Comparison of ENCODE assay signal across 18 cellular contexts in genomic region chr2:164803772-164804466, GRCh38. TPM values are rescaled to one million over a fixed set of nuclear protein-coding genes. Genes with fewer than 3 reads are reported as not detected.
DNase-seq lines count a peak whose midpoint lies in the region; ATAC-seq, FAIRE-seq and TF ChIP-seq lines count a peak whose summit lies in the region.
"Had no signal": no experiment of that assay in that cellular context is flagged by ENCODE, and none has a peak within 500 bp of the region (broad histone marks: within the 10 kb centered on the region; RNA-seq: fewer than 3 reads in every experiment).

No MANE protein-coding gene starts in this region.

- H3K27me3 ChIP-seq in GM23248 (replicated peaks; ENCODE audit: insufficient read depth), result no peaks in the 10 kb centered on the region
- no peaks in the 10 kb centered on the region for H3K27me3 ChIP-seq in astrocyte (ENCODE audit: insufficient read depth, low read length)
- no peaks in the 10 kb centered on the region for H3K27me3 ChIP-seq in smooth muscle cell (ENCODE audit: low read depth)

- H3F3A ChIP-seq in GM23248 (ENCODE audit: insufficient read depth) (no peaks in the 10 kb centered on the region), smooth muscle cell (ENCODE audit: low read depth) (peaks cover 2% of the 10 kb centered on the region)

- H3K9ac ChIP-seq in GM23248, result 0 out of 2 replicates have a peak overlapping the region, but pooled peaks have one; percentile 15
- H3K9ac ChIP-seq in astrocyte (ENCODE audit: low read length), result no peak overlapping the region
- H3K9ac ChIP-seq in smooth muscle cell (ENCODE audit: low read depth), result no peak overlapping the region

- no peak overlapping the region for H3K4me3 Mint-ChIP-seq in astrocyte (ENCODE audit: unreplicated experiment)
- H3K4me3 Mint-ChIP-seq: activated CD4-positive, alpha-beta T cell treated with anti-CD3 and anti-CD28 coated beads for 36 hours; activated naive CD8-positive, alpha-beta T cell treated with anti-CD3 and anti-CD28 coated beads, Interleukin-2, amount 50 U/mL, for 24 hours; activated T-cell treated with anti-CD3 and anti-CD28 coated beads, Interleukin-2, amount 50 U/mL, for 24 hours; CD8-positive, alpha-beta T cell; dendritic cell treated with granulocyte-macrophage colony-stimulating factor and Interleukin-4, amounts not matched to agents 40 ng/mL and 50 ng/mL, for 4 days; T-cell had no signal

- H3K4me1 ChIP-seq in GM23248 (ENCODE audit: insufficient read depth) (peaks cover 29% of the 10 kb centered on the region), astrocyte (ENCODE audit: insufficient read depth, low read length) (no peaks in the 10 kb centered on the region), smooth muscle cell (ENCODE audit: low read depth) (peaks cover 3% of the 10 kb centered on the region)
- H3K4me1 ChIP-seq: psoas muscle had no signal

- peak; percentile 42 for ATAC-seq in left ventricle myocardium superior
- no peak for ATAC-seq in HG02623 (IDR thresholded peaks at IDR 0.05; ENCODE audit: unreplicated experiment)
- ATAC-seq in GM19463 (IDR thresholded peaks at IDR 0.05; ENCODE audit: unreplicated experiment), result no peak
- ATAC-seq: activated CD4-positive, alpha-beta T cell treated with anti-CD3 and anti-CD28 coated beads for 36 hours; activated naive CD8-positive, alpha-beta T cell treated with anti-CD3 and anti-CD28 coated beads, Interleukin-2, amount 50 U/mL, for 24 hours; CD8-positive, alpha-beta T cell; psoas muscle; T-cell had no signal

- H2AFZ ChIP-seq in GM23248, result peak overlapping the region; percentile 55
- no peak overlapping the region for H2AFZ ChIP-seq in astrocyte (ENCODE audit: low read depth, low read length)
- H2AFZ ChIP-seq in smooth muscle cell (ENCODE audit: low read depth), result peak overlapping the region; percentile 77

- H3K4me1 Mint-ChIP-seq in astrocyte (ENCODE audit: low read depth, unreplicated experiment), result peaks cover 9% of the 10 kb centered on the region
- H3K4me1 Mint-ChIP-seq: activated CD4-positive, alpha-beta T cell treated with anti-CD3 and anti-CD28 coated beads for 36 hours had no signal

- H3K79me2 ChIP-seq in GM23248 (ENCODE audit: insufficient read depth) (no peaks in the 10 kb centered on the region), astrocyte (ENCODE audit: insufficient read depth, low read length) (no peaks in the 10 kb centered on the region), smooth muscle cell (ENCODE audit: low read depth) (peaks cover 4% of the 10 kb centered on the region)

- WGBS in GM23248 (ENCODE audit: low coverage in 1 of 2, low lambda C conversion rate in 2 of 2, missing lambda C conversion rate in 2 of 2), 2 experiments, result 37 to 44% methylated on average over 4 of the region's 4 CpGs
- WGBS in smooth muscle cell (ENCODE audit: low lambda C conversion rate), result 44% methylated on average over 4 of the region's 4 CpGs

- H3K4me2 ChIP-seq in GM23248 (ENCODE audit: unreplicated experiment) (no peak overlapping the region), astrocyte (ENCODE audit: low read length) (no peak overlapping the region), smooth muscle cell (peak overlapping the region; percentile 61)

- TF ChIP-seq CTCF in astrocyte (IDR thresholded peaks at IDR 0.05; ENCODE audit: insufficient read depth, low read depth, low read length) (no peak), smooth muscle cell (IDR thresholded peaks at IDR 0.05; ENCODE audit: borderline replicate concordance, insufficient read depth, poor library complexity, severe bottlenecking) (no peak)

- H3K27ac ChIP-seq in GM23248 (peak overlapping the region; percentile 26), astrocyte (ENCODE audit: low read depth, low read length) (no peak overlapping the region), smooth muscle cell (ENCODE audit: low read depth) (peak overlapping the region; percentile 70)
- H3K27ac ChIP-seq: psoas muscle had no signal

- H3K4me3 ChIP-seq in GM23248, result no peak overlapping the region
- H3K4me3 ChIP-seq in astrocyte (ENCODE audit: insufficient read depth, low read depth, low read length), result no peak overlapping the region
- H3K4me3 ChIP-seq in smooth muscle cell, result no peak overlapping the region
- H3K4me3 ChIP-seq: psoas muscle had no signal

- peak overlapping the region; percentile 81 for H3K27ac Mint-ChIP-seq in astrocyte (ENCODE audit: unreplicated experiment)
- H3K27ac Mint-ChIP-seq: activated CD4-positive, alpha-beta T cell treated with anti-CD3 and anti-CD28 coated beads for 36 hours; activated naive CD8-positive, alpha-beta T cell treated with anti-CD3 and anti-CD28 coated beads, Interleukin-2, amount 50 U/mL, for 24 hours; activated T-cell treated with anti-CD3 and anti-CD28 coated beads, Interleukin-2, amount 50 U/mL, for 24 hours; CD8-positive, alpha-beta T cell; dendritic cell treated with granulocyte-macrophage colony-stimulating factor and Interleukin-4, amounts not matched to agents 40 ng/mL and 50 ng/mL, for 4 days; T-cell had no signal

- no peaks in the 10 kb centered on the region for H3K9me3 Mint-ChIP-seq in astrocyte (ENCODE audit: unreplicated experiment)
- H3K9me3 Mint-ChIP-seq: activated naive CD8-positive, alpha-beta T cell treated with anti-CD3 and anti-CD28 coated beads, Interleukin-2, amount 50 U/mL, for 24 hours; activated T-cell treated with anti-CD3 and anti-CD28 coated beads, Interleukin-2, amount 50 U/mL, for 24 hours; CD8-positive, alpha-beta T cell; dendritic cell treated with granulocyte-macrophage colony-stimulating factor and Interleukin-4, amounts not matched to agents 40 ng/mL and 50 ng/mL, for 4 days; T-cell had no signal

- intact Hi-C loops in left ventricle myocardium superior (cut with micrococcal nuclease), result no loop called here

- H3K9me3 ChIP-seq in GM23248 (ENCODE audit: low read depth), result no peaks in the 10 kb centered on the region
- H3K9me3 ChIP-seq in astrocyte (ENCODE audit: insufficient read depth, low read depth, low read length), result no peaks in the 10 kb centered on the region
- H3K9me3 ChIP-seq in smooth muscle cell (replicated peaks; ENCODE audit: low read depth), result no peaks in the 10 kb centered on the region
- H3K9me3 ChIP-seq: psoas muscle had no signal

- peak; percentile 66 for DNase-seq in GM23248
- DNase-seq in astrocyte (ENCODE audit: low read depth), result no peak
- DNase-seq in left ventricle myocardium superior, result no peak
- DNase-seq in smooth muscle cell (lab: John Stamatoyannopoulos, UW; ENCODE audit: unreplicated experiment), result no peak
- no peak for DNase-seq in NCI-H2107 treated with DMSO at 0.1 percent for 48 hours (lab: John Stamatoyannopoulos, UW; ENCODE audit: unreplicated experiment)
- DNase-seq: activated CD4-positive, alpha-beta T cell treated with anti-CD3 and anti-CD28 coated beads for 36 hours; activated naive CD8-positive, alpha-beta T cell treated with anti-CD3 and anti-CD28 coated beads, Interleukin-2, amount 50 U/mL, for 24 hours; activated T-cell treated with anti-CD3 and anti-CD28 coated beads, Interleukin-2, amount 50 U/mL, for 24 hours; CD8-positive, alpha-beta T cell; GF-D8; islet precursor cell; NCI-H1417; psoas muscle; T-cell had no signal

- H3K36me3 ChIP-seq in GM23248 (ENCODE audit: low read depth) (no peaks in the 10 kb centered on the region), astrocyte (ENCODE audit: insufficient read depth, low read length) (no peaks in the 10 kb centered on the region), smooth muscle cell (ENCODE audit: low read depth) (no peaks in the 10 kb centered on the region)

- no peaks in the 10 kb centered on the region for H3K36me3 Mint-ChIP-seq in astrocyte (ENCODE audit: low read depth, unreplicated experiment)
- H3K36me3 Mint-ChIP-seq: CD8-positive, alpha-beta T cell; T-cell had no signal

- no peaks in the 10 kb centered on the region for H4K20me1 ChIP-seq in GM23248 (ENCODE audit: insufficient read depth)
- no peaks in the 10 kb centered on the region for H4K20me1 ChIP-seq in astrocyte (ENCODE audit: insufficient read depth, low read length)
- no peaks in the 10 kb centered on the region for H4K20me1 ChIP-seq in smooth muscle cell (ENCODE audit: low read depth)

- peak; percentile 17 for FAIRE-seq in astrocyte (lab: Jason Lieb, UNC)
- FAIRE-seq: GM19239 had no signal

- no peaks in the 10 kb centered on the region for H3K9me2 ChIP-seq in GM23248 (ENCODE audit: insufficient read depth)

- no peaks in the 10 kb centered on the region for H3K27me3 Mint-ChIP-seq in astrocyte (ENCODE audit: low read depth, unreplicated experiment)
- H3K27me3 Mint-ChIP-seq: activated CD4-positive, alpha-beta T cell treated with anti-CD3 and anti-CD28 coated beads for 36 hours; activated naive CD8-positive, alpha-beta T cell treated with anti-CD3 and anti-CD28 coated beads, Interleukin-2, amount 50 U/mL, for 24 hours; activated T-cell treated with anti-CD3 and anti-CD28 coated beads, Interleukin-2, amount 50 U/mL, for 24 hours; dendritic cell treated with granulocyte-macrophage colony-stimulating factor and Interleukin-4, amounts not matched to agents 40 ng/mL and 50 ng/mL, for 4 days; T-cell had no signal

- in situ Hi-C loops in GM23248 (cut with MboI), result no loop called here

RNA-seq across cellular contexts. Expression of gene COBLL1, which starts 37.7 kb away (rescaled TPM):
- total RNA-seq in GM23248 (2014; rRNA removed; shearing (Covaris generic)), result 1.3 and 1.8 TPM in 2 replicates
- polyA plus RNA-seq in GM23248 (2016; fragmentation: Nextera tagmentation; extraction: Ambion mirVana), result 2.2 and 2.5 TPM in 2 replicates
- total RNA-seq in astrocyte, result 17.6 and 18.6 TPM in 2 replicates
- 17.0 TPM for total RNA-seq in left ventricle myocardium superior
- 13.9 and 17.4 TPM in 2 replicates for total RNA-seq in smooth muscle cell
- 5.2 and 8.3 TPM in 2 replicates for polyA plus RNA-seq in smooth muscle cell
- total RNA-seq: activated CD4-positive, alpha-beta T cell treated with anti-CD3 and anti-CD28 coated beads for 36 hours had no signal
